10 cellular contexts compared by ENCODE assay signal in the genomic region with DNA sequence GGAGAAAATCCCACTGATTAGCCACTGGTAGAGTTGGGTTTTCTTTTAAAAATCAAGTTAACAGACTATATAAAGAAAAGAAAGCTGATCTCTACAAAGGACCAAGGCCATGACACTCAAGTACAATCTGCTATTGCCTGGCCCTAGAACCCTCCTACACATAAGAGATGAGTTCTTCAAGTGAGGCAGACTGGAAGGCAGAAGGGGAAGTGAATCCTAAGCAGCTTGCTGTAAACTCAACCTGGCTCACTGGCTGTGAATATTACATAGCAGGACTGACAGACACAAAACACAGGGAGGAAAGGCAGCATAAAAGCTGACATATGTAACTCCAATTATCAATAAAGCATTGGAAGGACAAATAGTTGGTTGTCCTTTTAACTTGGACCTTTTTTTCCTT.
DNase-seq lines count a peak whose midpoint lies in the region; ATAC-seq, FAIRE-seq and TF ChIP-seq lines count a peak whose summit lies in the region.
"Had no signal": no experiment of that assay in that cellular context is flagged by ENCODE, and none has a peak within 500 bp of the region (broad histone marks: within the 10 kb centered on the region; RNA-seq: fewer than 3 reads in every experiment).

No MANE protein-coding gene starts in this region.

- in situ Hi-C loops in GM12878 (cut with MboI), result no loop called here
- in situ Hi-C loops in brain microvascular endothelial cell (cut with HindIII; ENCODE audit: low pct_ligation_motif_present, low sequenced_read_pairs), result no loop called here

- no TSS peak for BruUV-seq in GM12878 (replicated peaks; lab: Mats Ljungman, UMichigan)

- H3K9ac ChIP-seq in GM12878 (ENCODE audit: control insufficient read depth, insufficient read depth, low read length), result no peak overlapping the region

- peaks cover 6% of the 10 kb centered on the region; the same call in 1 of the 2 replicates for H3K4me1 ChIP-seq in GM12878 (ENCODE audit: control insufficient read depth, insufficient read depth, low read length)
- peaks cover 2% of the 10 kb centered on the region for H3K4me1 ChIP-seq in ovary (ENCODE audit: insufficient read depth)

- no peaks in the 10 kb centered on the region for H3K27me3 ChIP-seq in GM12878 (replicated peaks in 1 of 2; ENCODE audit: control insufficient read depth in 2 of 2, insufficient read depth in 2 of 2, low read length in 1 of 2)
- H3K27me3 ChIP-seq in brain microvascular endothelial cell (replicated peaks), result no peaks in the 10 kb centered on the region
- no peaks in the 10 kb centered on the region for H3K27me3 ChIP-seq in ovary

- no peak overlapping the region for H3K4me2 ChIP-seq in GM12878 (ENCODE audit: control insufficient read depth, insufficient read depth)

- ATAC-seq in GM18520 (IDR thresholded peaks at IDR 0.05; ENCODE audit: unreplicated experiment) (peak; percentile 62), GM21526 (IDR thresholded peaks at IDR 0.05; ENCODE audit: low FRiP score, unreplicated experiment) (peak; percentile 88), HG03354 (IDR thresholded peaks at IDR 0.05; ENCODE audit: poor library complexity, severe bottlenecking, unreplicated experiment) (peak; percentile 74), GM12878 (peak; percentile 94)

- RAD21 ChIA-PET in GM12878 (lab: Charles Lee; ENCODE audit: unreplicated experiment), result interaction anchor here (0.5 to 1.4 kb wide), 7 partner anchors 9 to 361 kb away, joined by 3 to 4 read pairs (median 4); no protein-coding TSS in a partner anchor

- peak; percentile 80 for FAIRE-seq in GM12878 (lab: Jason Lieb, UNC)

- CTCF ChIA-PET in GM12878 (lab: Yijun Ruan, JAX), result interaction anchor here (0.9 to 3.9 kb wide), 6 partner anchors 10 to 55 kb away, joined by 3 to 14 read pairs (median 4); no protein-coding TSS in a partner anchor

- POLR2A ChIA-PET in GM12878 (lab: Charles Lee), result interaction anchor here (0.6 to 1.0 kb wide), 4 partner anchors 9 to 23 kb away, joined by 3 read pairs; no protein-coding TSS in a partner anchor

- peaks cover 3 to 25% of the 10 kb centered on the region in 2 experiments for H3K36me3 ChIP-seq in GM12878 (ENCODE audit: control insufficient read depth in 2 of 2, insufficient read depth in 2 of 2, low read length in 1 of 2)
- peaks cover 21% of the 10 kb centered on the region for H3K36me3 ChIP-seq in brain microvascular endothelial cell (replicated peaks)
- H3K36me3 ChIP-seq in ovary, result no peaks in the 10 kb centered on the region

- no peak overlapping the region for H3K27ac ChIP-seq in GM12878 (ENCODE audit: control insufficient read depth, insufficient read depth)
- H3K27ac ChIP-seq in brain microvascular endothelial cell, result no peak overlapping the region
- H3K27ac ChIP-seq in ovary, result no peak overlapping the region

- TF ChIP-seq EP300 in GM12878 (IDR thresholded peaks at IDR 0.05; ENCODE audit: borderline replicate concordance in 1 of 2, control insufficient read depth in 1 of 2, low read depth in 2 of 2, low read length in 2 of 2) (no peak), ovary (IDR thresholded peaks at IDR 0.05) (no peak)

- no peak for TF ChIP-seq RAD21 in GM12878 (IDR thresholded peaks at IDR 0.05; ENCODE audit: insufficient read depth, low read depth, low read length)

- H3K79me2 ChIP-seq in GM12878 (ENCODE audit: control insufficient read depth, insufficient read depth, low read length), result peaks cover 32% of the 10 kb centered on the region

- H3K9me3 ChIP-seq in GM12878 (replicated peaks; ENCODE audit: control insufficient read depth, insufficient read depth, low read length), result no peaks in the 10 kb centered on the region
- H3K9me3 ChIP-seq in ovary, result no peaks in the 10 kb centered on the region

- no peak for TF ChIP-seq POLR2A in GM12878 (IDR thresholded peaks at IDR 0.05; ENCODE audit: low read depth, low read length)
- TF ChIP-seq POLR2A in ovary (IDR thresholded peaks at IDR 0.05), result no peak

- H2AFZ ChIP-seq in GM12878 (ENCODE audit: control insufficient read depth, low read depth, low read length), result no peak overlapping the region

- SMC1A ChIA-PET in GM12878 (lab: Charles Lee; ENCODE audit: uncharacterized antibody, unreplicated experiment), result interaction anchor here (0.6 to 2.8 kb wide), 10 partner anchors 9 to 936 kb away, joined by 3 to 13 read pairs (median 6); a partner anchor contains a TSS

- no peak overlapping the region for H3K4me3 ChIP-seq in GM12878
- no peak overlapping the region for H3K4me3 ChIP-seq in brain microvascular endothelial cell (ENCODE audit: low read depth, low read length)
- no peak overlapping the region for H3K4me3 ChIP-seq in ovary

- DNase-seq in GM12878 (ENCODE audit: low read depth, low spot score) (no peak), brain microvascular endothelial cell (no peak), ovary (no peak), hypothalamus (lab: John Stamatoyannopoulos, UW) (no peak), foreskin melanocyte (no peak)
- DNase-seq: activated naive CD4-positive, alpha-beta T cell; stimulated activated CD4-positive, alpha-beta T cell treated with anti-CD3 and anti-CD28 coated beads, Interleukin-4, amount 100 ng/mL, for 4 hours had no signal

- no peak for TF ChIP-seq CTCF in GM12878 (IDR thresholded peaks at IDR 0.05 in 2 of 3, conservative IDR thresholded peaks at IDR 0.05 in 1 of 3; ENCODE audit: control insufficient read depth in 2 of 3, extremely low read depth in 1 of 3, insufficient read depth in 1 of 3, low read depth in 3 of 3, low read length in 3 of 3)
- no peak for TF ChIP-seq CTCF in brain microvascular endothelial cell (IDR thresholded peaks at IDR 0.05; ENCODE audit: low read depth, low read length, missing control alignments)
- no peak for TF ChIP-seq CTCF in ovary (IDR thresholded peaks at IDR 0.05)

- H4K20me1 ChIP-seq in GM12878 (ENCODE audit: control insufficient read depth, insufficient read depth), result no peaks in the 10 kb centered on the region; the same call in 1 of the 2 replicates

- intact Hi-C loops in GM12878 (cut with micrococcal nuclease; ENCODE audit: unreplicated experiment) (no loop called here), ovary (cut with DNase I) (no loop called here)

TF ChIP-seq in GM12878, 131 proteins besides CTCF, POLR2A, EP300 and RAD21:
- no peak for TF ChIP-seq SREBF2 (IDR thresholded peaks at IDR 0.05; ENCODE audit: low read length)
- no peak for TF ChIP-seq RAD51 (IDR thresholded peaks at IDR 0.05)
- TF ChIP-seq, protein P1, sequence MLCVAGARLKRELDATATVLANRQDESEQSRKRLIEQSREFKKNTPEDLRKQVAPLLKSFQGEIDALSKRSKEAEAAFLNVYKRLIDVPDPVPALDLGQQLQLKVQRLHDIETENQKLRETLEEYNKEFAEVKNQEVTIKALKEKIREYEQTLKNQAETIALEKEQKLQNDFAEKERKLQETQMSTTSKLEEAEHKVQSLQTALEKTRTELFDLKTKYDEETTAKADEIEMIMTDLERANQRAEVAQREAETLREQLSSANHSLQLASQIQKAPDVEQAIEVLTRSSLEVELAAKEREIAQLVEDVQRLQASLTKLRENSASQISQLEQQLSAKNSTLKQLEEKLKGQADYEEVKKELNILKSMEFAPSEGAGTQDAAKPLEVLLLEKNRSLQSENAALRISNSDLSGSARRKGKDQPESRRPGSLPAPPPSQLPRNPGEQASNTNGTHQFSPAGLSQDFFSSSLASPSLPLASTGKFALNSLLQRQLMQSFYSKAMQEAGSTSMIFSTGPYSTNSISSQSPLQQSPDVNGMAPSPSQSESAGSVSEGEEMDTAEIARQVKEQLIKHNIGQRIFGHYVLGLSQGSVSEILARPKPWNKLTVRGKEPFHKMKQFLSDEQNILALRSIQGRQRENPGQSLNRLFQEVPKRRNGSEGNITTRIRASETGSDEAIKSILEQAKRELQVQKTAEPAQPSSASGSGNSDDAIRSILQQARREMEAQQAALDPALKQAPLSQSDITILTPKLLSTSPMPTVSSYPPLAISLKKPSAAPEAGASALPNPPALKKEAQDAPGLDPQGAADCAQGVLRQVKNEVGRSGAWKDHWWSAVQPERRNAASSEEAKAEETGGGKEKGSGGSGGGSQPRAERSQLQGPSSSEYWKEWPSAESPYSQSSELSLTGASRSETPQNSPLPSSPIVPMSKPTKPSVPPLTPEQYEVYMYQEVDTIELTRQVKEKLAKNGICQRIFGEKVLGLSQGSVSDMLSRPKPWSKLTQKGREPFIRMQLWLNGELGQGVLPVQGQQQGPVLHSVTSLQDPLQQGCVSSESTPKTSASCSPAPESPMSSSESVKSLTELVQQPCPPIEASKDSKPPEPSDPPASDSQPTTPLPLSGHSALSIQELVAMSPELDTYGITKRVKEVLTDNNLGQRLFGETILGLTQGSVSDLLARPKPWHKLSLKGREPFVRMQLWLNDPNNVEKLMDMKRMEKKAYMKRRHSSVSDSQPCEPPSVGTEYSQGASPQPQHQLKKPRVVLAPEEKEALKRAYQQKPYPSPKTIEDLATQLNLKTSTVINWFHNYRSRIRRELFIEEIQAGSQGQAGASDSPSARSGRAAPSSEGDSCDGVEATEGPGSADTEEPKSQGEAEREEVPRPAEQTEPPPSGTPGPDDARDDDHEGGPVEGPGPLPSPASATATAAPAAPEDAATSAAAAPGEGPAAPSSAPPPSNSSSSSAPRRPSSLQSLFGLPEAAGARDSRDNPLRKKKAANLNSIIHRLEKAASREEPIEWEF (IDR thresholded peaks at IDR 0.05; ENCODE audit: insufficient replicate concordance, low read depth, low read length), result peak; percentile 25
- TF ChIP-seq BCL11A (IDR thresholded peaks at IDR 0.05; ENCODE audit: low read depth, low read length), result peak; percentile 22; the same call in 1 of the 2 replicates
- TF ChIP-seq TCF7 (IDR thresholded peaks at IDR 0.05; ENCODE audit: borderline replicate concordance), result no peak
- TF ChIP-seq SPI1 (IDR thresholded peaks at IDR 0.05; ENCODE audit: borderline replicate concordance, insufficient read depth, low read depth, low read length), result peak; percentile 96
- TF ChIP-seq CBX3 (IDR thresholded peaks at IDR 0.05; ENCODE audit: borderline replicate concordance, low read depth), result no peak
- TF ChIP-seq ZNF24 (IDR thresholded peaks at IDR 0.05), result 0 out of 2 replicates have a peak, but pooled peaks have one; percentile 10
- no peak for TF ChIP-seq CEBPB (IDR thresholded peaks at IDR 0.05; ENCODE audit: borderline replicate concordance in 1 of 2, low read depth in 2 of 2, low read length in 2 of 2)
- TF ChIP-seq IRF4 (IDR thresholded peaks at IDR 0.05; ENCODE audit: low read depth, low read length), result 0 out of 2 replicates have a peak, but pooled peaks have one; percentile 15
TF ChIP-seq in GM12878: peak in this region for 5.
